8 cellular contexts compared by ENCODE assay signal in the genomic region with DNA sequence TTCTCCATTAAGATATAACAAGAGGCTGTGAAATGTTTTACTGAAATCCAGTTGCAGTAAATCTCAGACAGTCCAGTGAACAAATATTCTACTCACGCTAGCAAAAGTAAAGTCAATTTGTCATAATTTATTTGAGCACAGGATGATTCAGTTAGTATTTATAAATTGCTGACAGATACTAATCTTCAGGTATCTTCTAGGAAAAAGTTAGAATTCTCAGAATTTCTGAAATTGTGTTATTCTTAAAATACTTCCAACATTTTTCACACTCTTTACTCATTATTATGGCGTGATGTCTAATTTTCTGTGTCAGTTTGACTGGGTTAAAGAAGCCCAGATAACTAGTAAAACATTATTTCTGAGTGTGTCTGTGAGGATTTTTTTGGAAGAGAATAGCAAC.
"Had no signal": no experiment of that assay in that cellular context is flagged by ENCODE, and none has a peak within 500 bp of the region (broad histone marks: within the 10 kb centered on the region; RNA-seq: fewer than 3 reads in every experiment).

No MANE protein-coding gene starts in this region.

- DNase-seq: GDM1, GF-D8 had no signal

- ATAC-seq: GM12878 had no signal

- FAIRE-seq: G401.6, GM12878, GM12891, GM12892, GM18507, GM19239 had no signal

- H3K4me3 ChIP-seq: GM12878 had no signal
